1 cellular context compared by ENCODE assay signal in the genomic region with DNA sequence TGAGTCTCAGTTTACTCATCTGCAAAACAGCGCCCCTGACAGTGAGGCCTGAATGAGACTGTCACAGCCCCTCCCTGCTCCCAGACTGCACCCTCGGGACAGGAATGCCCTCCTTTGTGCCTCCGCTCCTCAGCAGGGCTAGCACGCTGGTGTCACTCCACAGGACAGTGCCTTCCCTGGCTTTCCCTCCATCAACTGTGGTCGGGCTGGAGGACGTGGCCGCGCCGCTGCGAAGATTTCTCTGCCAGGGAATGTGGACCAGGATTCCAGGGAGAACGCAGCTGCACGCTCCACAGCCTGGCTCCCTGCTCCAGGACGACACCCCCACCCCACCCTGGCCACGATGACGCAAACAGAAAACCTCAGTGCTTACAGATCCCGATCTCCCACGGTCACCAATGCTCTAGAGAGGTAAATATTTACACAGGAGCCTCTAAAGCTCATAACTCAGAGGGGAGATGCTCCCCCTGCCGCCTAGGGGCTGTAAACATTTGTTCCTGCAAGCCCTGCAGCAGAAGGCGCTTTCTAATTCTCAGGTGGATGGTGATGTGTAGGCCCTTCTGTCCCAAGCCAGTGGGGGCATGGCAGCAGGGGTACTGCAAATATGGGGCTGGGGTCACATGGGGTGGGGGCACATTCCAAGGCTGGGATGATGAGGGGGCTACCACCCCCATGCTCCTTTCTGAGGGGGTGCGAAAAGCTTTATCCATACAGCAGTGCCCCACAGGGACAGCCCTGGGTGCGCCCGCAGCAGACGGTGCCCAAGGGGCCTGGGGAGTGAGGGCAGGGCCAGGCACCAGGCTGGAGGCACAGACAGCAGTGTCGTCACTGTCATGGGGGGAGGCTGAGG.
TF ChIP-seq lines count a peak whose summit lies in the region.

No MANE protein-coding gene starts in this region.

TF ChIP-seq in liver, 16 proteins besides CTCF, POLR2A, EP300 and RAD21 (continued from another document):
- TF ChIP-seq, protein P1, sequence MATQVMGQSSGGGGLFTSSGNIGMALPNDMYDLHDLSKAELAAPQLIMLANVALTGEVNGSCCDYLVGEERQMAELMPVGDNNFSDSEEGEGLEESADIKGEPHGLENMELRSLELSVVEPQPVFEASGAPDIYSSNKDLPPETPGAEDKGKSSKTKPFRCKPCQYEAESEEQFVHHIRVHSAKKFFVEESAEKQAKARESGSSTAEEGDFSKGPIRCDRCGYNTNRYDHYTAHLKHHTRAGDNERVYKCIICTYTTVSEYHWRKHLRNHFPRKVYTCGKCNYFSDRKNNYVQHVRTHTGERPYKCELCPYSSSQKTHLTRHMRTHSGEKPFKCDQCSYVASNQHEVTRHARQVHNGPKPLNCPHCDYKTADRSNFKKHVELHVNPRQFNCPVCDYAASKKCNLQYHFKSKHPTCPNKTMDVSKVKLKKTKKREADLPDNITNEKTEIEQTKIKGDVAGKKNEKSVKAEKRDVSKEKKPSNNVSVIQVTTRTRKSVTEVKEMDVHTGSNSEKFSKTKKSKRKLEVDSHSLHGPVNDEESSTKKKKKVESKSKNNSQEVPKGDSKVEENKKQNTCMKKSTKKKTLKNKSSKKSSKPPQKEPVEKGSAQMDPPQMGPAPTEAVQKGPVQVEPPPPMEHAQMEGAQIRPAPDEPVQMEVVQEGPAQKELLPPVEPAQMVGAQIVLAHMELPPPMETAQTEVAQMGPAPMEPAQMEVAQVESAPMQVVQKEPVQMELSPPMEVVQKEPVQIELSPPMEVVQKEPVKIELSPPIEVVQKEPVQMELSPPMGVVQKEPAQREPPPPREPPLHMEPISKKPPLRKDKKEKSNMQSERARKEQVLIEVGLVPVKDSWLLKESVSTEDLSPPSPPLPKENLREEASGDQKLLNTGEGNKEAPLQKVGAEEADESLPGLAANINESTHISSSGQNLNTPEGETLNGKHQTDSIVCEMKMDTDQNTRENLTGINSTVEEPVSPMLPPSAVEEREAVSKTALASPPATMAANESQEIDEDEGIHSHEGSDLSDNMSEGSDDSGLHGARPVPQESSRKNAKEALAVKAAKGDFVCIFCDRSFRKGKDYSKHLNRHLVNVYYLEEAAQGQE (IDR thresholded peaks at IDR 0.05): no peak
- TF ChIP-seq FOXA2 (IDR thresholded peaks at IDR 0.05) (peak; percentile 74), EGR1 (IDR thresholded peaks at IDR 0.05; ENCODE audit: low read depth in 2 of 2) (no peak), TAF1 (conservative IDR thresholded peaks at IDR 0.05) (no peak), ZBTB33 (IDR thresholded peaks at IDR 0.05) (no peak)
